Comparison of ENCODE assay signal across 13 cellular contexts in genomic region chrX:71618787-71619186, GRCh38. TPM values are rescaled to one million over a fixed set of nuclear protein-coding genes. Genes with fewer than 3 reads are reported as not detected.
DNase-seq lines count a peak whose midpoint lies in the region; ATAC-seq, FAIRE-seq and TF ChIP-seq lines count a peak whose summit lies in the region.
"Had no signal": no experiment of that assay in that cellular context is flagged by ENCODE, and none has a peak within 500 bp of the region (broad histone marks: within the 10 kb centered on the region; RNA-seq: fewer than 3 reads in every experiment).

No MANE protein-coding gene starts in this region.

- H4K20me1 ChIP-seq in BLaER1, result no peaks in the 10 kb centered on the region
- no peaks in the 10 kb centered on the region for H4K20me1 ChIP-seq in endothelial cell of umbilical vein (replicated peaks; ENCODE audit: control insufficient read depth, extremely low read depth, insufficient read depth, low read length)

- POLR2A ChIA-PET in CD8-positive, alpha-beta T cell (lab: Charles Lee), result interaction anchor here (0.8 to 1.1 kb wide), 4 partner anchors 11 to 85 kb away, joined by 3 to 6 read pairs (median 3); partner anchors contain the start of gene OGT
- POLR2A ChIA-PET in activated CD4-positive, alpha-beta memory T cell treated with anti-CD3 and anti-CD28 coated beads for 36 hours (lab: Charles Lee), result interaction anchor here (0.8 to 4.5 kb wide), 7 partner anchors 8 to 253 kb away, joined by 3 to 52 read pairs (median 6); partner anchors contain the start of genes OGT and TAF1
- POLR2A ChIA-PET in endothelial cell of umbilical vein (lab: Charles Lee), result no interaction called here

- no peaks in the 10 kb centered on the region for H3K9me1 ChIP-seq in endothelial cell of umbilical vein (replicated peaks; ENCODE audit: control insufficient read depth, extremely low read depth, insufficient read depth, low read length)

- no peaks in the 10 kb centered on the region for H3K79me2 ChIP-seq in endothelial cell of umbilical vein (ENCODE audit: control insufficient read depth, insufficient read depth, low read length)

- FAIRE-seq in endothelial cell of umbilical vein (lab: Jason Lieb, UNC), result peak; percentile 37

- H3K9ac ChIP-seq in BLaER1, result no peak overlapping the region
- H3K9ac ChIP-seq in endothelial cell of umbilical vein (replicated peaks; ENCODE audit: extremely low read depth, insufficient read depth, low read length), result no peak overlapping the region
- H3K9ac ChIP-seq: neural progenitor cell had no signal

- peak overlapping the region; percentile 61 for H3K4me2 ChIP-seq in BLaER1
- no peak overlapping the region for H3K4me2 ChIP-seq in endothelial cell of umbilical vein (ENCODE audit: insufficient read depth, low read length)
- H3K4me2 ChIP-seq: neural progenitor cell had no signal

- peak overlapping the region; percentile 95 for H3K27ac Mint-ChIP-seq in CD8-positive, alpha-beta T cell
- peak overlapping the region; percentile 98 for H3K27ac Mint-ChIP-seq in activated CD4-positive, alpha-beta memory T cell treated with anti-CD3 and anti-CD28 coated beads for 36 hours
- H3K27ac Mint-ChIP-seq: neural progenitor cell had no signal

- peak overlapping the region; percentile 89 for H3K4me3 Mint-ChIP-seq in CD8-positive, alpha-beta T cell
- H3K4me3 Mint-ChIP-seq in activated CD4-positive, alpha-beta memory T cell treated with anti-CD3 and anti-CD28 coated beads for 36 hours, result peak overlapping the region; percentile 81
- H3K4me3 Mint-ChIP-seq: neural progenitor cell had no signal

- peaks cover 34% of the 10 kb centered on the region for H3K36me3 Mint-ChIP-seq in CD8-positive, alpha-beta T cell
- peaks cover 27% of the 10 kb centered on the region for H3K36me3 Mint-ChIP-seq in activated CD4-positive, alpha-beta memory T cell treated with anti-CD3 and anti-CD28 coated beads for 36 hours

- BruUV-seq in endothelial cell of umbilical vein (replicated peaks; lab: Mats Ljungman, UMichigan), result no TSS peak

- H3K4me1 ChIP-seq in BLaER1 (peaks cover 42% of the 10 kb centered on the region), endothelial cell of umbilical vein (ENCODE audit: control insufficient read depth, extremely low read depth, insufficient read depth, low read length) (peaks cover 11% of the 10 kb centered on the region)
- H3K4me1 ChIP-seq in CD8-positive, alpha-beta T cell (ENCODE audit: insufficient read depth, low read length), result peaks cover 76% of the 10 kb centered on the region
- H3K4me1 ChIP-seq: neural progenitor cell, SJSA1 had no signal

- H3K9me3 ChIP-seq in BLaER1 (peaks cover 12% of the 10 kb centered on the region), endothelial cell of umbilical vein (replicated peaks; ENCODE audit: control insufficient read depth, insufficient read depth, low read length) (no peaks in the 10 kb centered on the region)
- H3K9me3 ChIP-seq in CD8-positive, alpha-beta T cell (ENCODE audit: low read length), result no peaks in the 10 kb centered on the region
- H3K9me3 ChIP-seq: SJSA1 had no signal

- H2AFZ ChIP-seq in endothelial cell of umbilical vein (ENCODE audit: low read depth, low read length), result no peak overlapping the region
- H2AFZ ChIP-seq: neural progenitor cell had no signal

- no peaks in the 10 kb centered on the region for H3K9me3 Mint-ChIP-seq in CD8-positive, alpha-beta T cell
- no peaks in the 10 kb centered on the region for H3K9me3 Mint-ChIP-seq in activated CD4-positive, alpha-beta memory T cell treated with anti-CD3 and anti-CD28 coated beads for 36 hours

- dilution Hi-C loops in endothelial cell of umbilical vein (cut with MboI; ENCODE audit: extremely low pct_ligation_motif_present, low sequenced_read_pairs), result no loop called here

- H3K36me3 ChIP-seq in BLaER1 (peaks cover 10% of the 10 kb centered on the region; the same call in 1 of the 2 replicates), endothelial cell of umbilical vein (ENCODE audit: control insufficient read depth in 2 of 2, extremely low read depth in 1 of 2, insufficient read depth in 2 of 2, low read length in 2 of 2) (peaks cover 0 to 2% of the 10 kb centered on the region in 2 experiments)
- no peaks in the 10 kb centered on the region for H3K36me3 ChIP-seq in CD8-positive, alpha-beta T cell (ENCODE audit: insufficient read depth, low read length)
- H3K36me3 ChIP-seq: neural progenitor cell, SJSA1 had no signal

- ATAC-seq in CD8-positive, alpha-beta T cell, result no peak
- ATAC-seq in GM18858 (IDR thresholded peaks at IDR 0.05; ENCODE audit: unreplicated experiment), result no peak

- H3K27me3 Mint-ChIP-seq in CD8-positive, alpha-beta T cell (ENCODE audit: low read depth), result no peaks in the 10 kb centered on the region
- H3K27me3 Mint-ChIP-seq in activated CD4-positive, alpha-beta memory T cell treated with anti-CD3 and anti-CD28 coated beads for 36 hours, result no peaks in the 10 kb centered on the region

- CTCF ChIA-PET in CD8-positive, alpha-beta T cell (lab: Charles Lee), result interaction anchor here (1.3 to 1.9 kb wide), 2 partner anchors 32 to 34 kb away, joined by 4 to 6 read pairs; no protein-coding TSS in a partner anchor
- CTCF ChIA-PET in activated CD4-positive, alpha-beta memory T cell treated with anti-CD3 and anti-CD28 coated beads for 36 hours (lab: Charles Lee), result interaction anchor here (0.9 to 3.0 kb wide), 4 partner anchors 19 to 51 kb away, joined by 3 to 13 read pairs (median 8); no protein-coding TSS in a partner anchor
- CTCF ChIA-PET in endothelial cell of umbilical vein (lab: Charles Lee), result interaction anchor here (1.1 kb wide), 1 partner anchor 33 kb away, joined by 3 read pairs; no protein-coding TSS in a partner anchor

- DNase-seq in CD8-positive, alpha-beta T cell, result no peak
- DNase-seq in activated CD4-positive, alpha-beta memory T cell treated with anti-CD3 and anti-CD28 coated beads for 36 hours, result no peak
- DNase-seq in endothelial cell of umbilical vein (ENCODE audit: low read depth, low spot score) (no peak), superior temporal gyrus (ENCODE audit: extremely low spot score) (no peak), NCI-H1105 treated with DMSO at 0.1 percent for 48 hours (lab: John Stamatoyannopoulos, UW) (no peak), NCI-H1694 (lab: John Stamatoyannopoulos, UW) (no peak)
- DNase-seq: anterior cingulate cortex, erythroblast, NCI-H446 had no signal

- no peak for TF ChIP-seq POLR2A in endothelial cell of umbilical vein (IDR thresholded peaks at IDR 0.05; ENCODE audit: low read depth, low read length)

- no peak for TF ChIP-seq CTCF in CD8-positive, alpha-beta T cell (IDR thresholded peaks at IDR 0.05)
- TF ChIP-seq CTCF in endothelial cell of umbilical vein (IDR thresholded peaks at IDR 0.05; ENCODE audit: extremely low read depth in 1 of 2, insufficient read depth in 1 of 2, low read depth in 1 of 2, low read length in 2 of 2), result no peak

- H3K4me3 ChIP-seq in BLaER1 (no peak overlapping the region), endothelial cell of umbilical vein (replicated peaks in 1 of 3; ENCODE audit: insufficient read depth in 1 of 3, low read depth in 1 of 3, low read length in 3 of 3) (no peak overlapping the region)
- peak overlapping the region; percentile 70 for H3K4me3 ChIP-seq in CD8-positive, alpha-beta T cell (ENCODE audit: low read depth, low read length)
- H3K4me3 ChIP-seq: neural progenitor cell, SJSA1 had no signal

- intact Hi-C loops in CD8-positive, alpha-beta T cell (cut with DNase I, micrococcal nuclease), result loop anchor here (1.0 to 5.0 kb wide), 2 partner anchors 86 kb away; partner anchors contain the start of gene OGT (in 1 of the 2)
- intact Hi-C loops in activated CD4-positive, alpha-beta memory T cell treated with anti-CD3 and anti-CD28 coated beads for 36 hours (cut with micrococcal nuclease), result loop anchor here (1.0 to 2.0 kb wide), 3 partner anchors 78 to 420 kb away; no protein-coding TSS in a partner anchor
- intact Hi-C loops in endothelial cell of umbilical vein (cut with micrococcal nuclease), result no loop called here

- H3K27ac ChIP-seq in BLaER1, result no peak overlapping the region
- peak overlapping the region; percentile 55 for H3K27ac ChIP-seq in CD8-positive, alpha-beta T cell (ENCODE audit: low read depth, low read length)
- no peak overlapping the region for H3K27ac ChIP-seq in endothelial cell of umbilical vein (ENCODE audit: insufficient read depth, low read depth, low read length)
- H3K27ac ChIP-seq: neural progenitor cell, SJSA1 had no signal

- H3K4me1 Mint-ChIP-seq in CD8-positive, alpha-beta T cell (ENCODE audit: low read depth), result peaks cover 77% of the 10 kb centered on the region
- H3K4me1 Mint-ChIP-seq in activated CD4-positive, alpha-beta memory T cell treated with anti-CD3 and anti-CD28 coated beads for 36 hours (ENCODE audit: low read depth), result peaks cover 79% of the 10 kb centered on the region
- H3K4me1 Mint-ChIP-seq: neural progenitor cell had no signal

- peaks cover 43% of the 10 kb centered on the region for H3K27me3 ChIP-seq in BLaER1
- H3K27me3 ChIP-seq in CD8-positive, alpha-beta T cell (ENCODE audit: insufficient read depth, low read length), result no peaks in the 10 kb centered on the region
- H3K27me3 ChIP-seq in endothelial cell of umbilical vein (ENCODE audit: control insufficient read depth in 2 of 2, insufficient read depth in 2 of 2, low read length in 2 of 2), result no peaks in the 10 kb centered on the region
- H3K27me3 ChIP-seq: neural progenitor cell, SJSA1 had no signal

RNA-seq across cellular contexts. Expression of gene CXCR3, which starts 0.5 kb away (rescaled TPM):
- total RNA-seq in CD8-positive, alpha-beta T cell, result 10 to 100 TPM; 86.1 to 95.8 TPM
- total RNA-seq in activated CD4-positive, alpha-beta memory T cell treated with anti-CD3 and anti-CD28 coated beads for 36 hours, result 10 to 100 TPM; 28.5 to 31.1 TPM
- not detected in 2 replicates for total RNA-seq in endothelial cell of umbilical vein
- polyA plus RNA-seq in endothelial cell of umbilical vein, result not detected in 2 replicates
- not detected in 2 replicates for polyA plus RNA-seq in endothelial cell of umbilical vein (2011; cell fraction: cytosol; rRNA removed)
- not detected in 2 replicates for polyA plus RNA-seq in endothelial cell of umbilical vein (2011; cell fraction: nucleus; rRNA removed)
- polyA plus RNA-seq in endothelial cell of umbilical vein (2012), result not detected in 2 replicates
- not detected in 2 replicates for polyA minus RNA-seq in endothelial cell of umbilical vein
- polyA minus RNA-seq in endothelial cell of umbilical vein (2011; cell fraction: cytosol; rRNA and poly(A)+ RNA removed), result not detected
- not detected in 2 replicates for polyA minus RNA-seq in endothelial cell of umbilical vein (2011; cell fraction: nucleus; rRNA and poly(A)+ RNA removed)
- total RNA-seq: SJSA1 had no signal

RNA-seq across cellular contexts. Expression of gene GCNA, which starts 40.5 kb away (rescaled TPM):
- total RNA-seq in CD8-positive, alpha-beta T cell, result 1 to 10 TPM; 2.5 to 3.9 TPM
- 1 to 10 TPM; 3.2 to 3.4 TPM for total RNA-seq in activated CD4-positive, alpha-beta memory T cell treated with anti-CD3 and anti-CD28 coated beads for 36 hours
- total RNA-seq in endothelial cell of umbilical vein, result 2.3 and 4.0 TPM in 2 replicates
- 0.92 and 1.0 TPM in 2 replicates for polyA plus RNA-seq in endothelial cell of umbilical vein
- 0.39 and 0.56 TPM in 2 replicates for polyA plus RNA-seq in endothelial cell of umbilical vein (2011; cell fraction: cytosol; rRNA removed)
- polyA plus RNA-seq in endothelial cell of umbilical vein (2011; cell fraction: nucleus; rRNA removed), result 6.8 and 6.9 TPM in 2 replicates
- 0.71 and 0.79 TPM in 2 replicates for polyA plus RNA-seq in endothelial cell of umbilical vein (2012)
- 2.1 and 2.9 TPM in 2 replicates for polyA minus RNA-seq in endothelial cell of umbilical vein
- not detected for polyA minus RNA-seq in endothelial cell of umbilical vein (2011; cell fraction: cytosol; rRNA and poly(A)+ RNA removed)
- polyA minus RNA-seq in endothelial cell of umbilical vein (2011; cell fraction: nucleus; rRNA and poly(A)+ RNA removed), result 3.4 and 3.5 TPM in 2 replicates

Comparison
In these comparisons a context has a peak if more than half of its experiments do, and no peak if none do; other contexts are left out.
1. RNA of gene CXCR3, which starts 0.5 kb away (total RNA-seq): 86.1 to 95.8 TPM in CD8-positive, alpha-beta T cell and 28.5 to 31.1 TPM in activated CD4-positive, alpha-beta memory T cell treated with anti-CD3 and anti-CD28 coated beads for 36 hours; not detected in endothelial cell of umbilical vein; every median in the first group is over 10 times any median in the second.